12 cellular contexts compared by ENCODE assay signal in the genomic region with DNA sequence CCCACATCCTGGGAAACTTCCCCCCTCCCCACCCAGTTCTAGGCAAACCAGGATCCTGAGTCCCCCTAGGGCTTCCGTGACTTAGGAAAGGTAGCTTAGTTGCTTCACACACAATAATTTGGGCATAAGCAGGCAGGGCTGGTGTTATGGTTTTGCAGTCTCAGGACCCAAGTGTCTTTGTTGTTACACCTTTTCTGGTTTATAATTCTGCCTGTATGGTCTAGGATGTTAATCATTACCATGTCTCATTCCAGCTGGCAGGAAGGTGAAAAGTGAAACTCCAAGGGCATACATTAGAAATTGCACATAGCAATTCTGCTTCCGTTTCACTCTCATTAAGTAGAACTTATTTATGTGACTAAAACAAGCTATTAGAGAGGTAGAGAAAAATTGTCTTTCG. TPM values are rescaled to one million over a fixed set of nuclear protein-coding genes. Genes with fewer than 3 reads are reported as not detected.
DNase-seq lines count a peak whose midpoint lies in the region; ATAC-seq and TF ChIP-seq lines count a peak whose summit lies in the region.
"Had no signal": no experiment of that assay in that cellular context is flagged by ENCODE, and none has a peak within 500 bp of the region (broad histone marks: within the 10 kb centered on the region; RNA-seq: fewer than 3 reads in every experiment).

No MANE protein-coding gene starts in this region.

- WGBS in right lobe of liver (ENCODE audit: insufficient coverage, low coverage, low lambda C conversion rate, missing lambda C conversion rate), result 24% methylated on average over 2 of the region's 3 CpGs
- whole genome bisulfite sequencing in gastroesophageal sphincter (ENCODE audit: low coverage in 1 of 2), 2 donors, result 50 to 58% methylated on average over 2 to 3 of the region's 3 CpGs

- CTCF ChIA-PET in Calu3 (lab: Charles Lee), result interaction anchor here (0.7 to 1.5 kb wide), 2 partner anchors 9 to 38 kb away, joined by 6 to 10 read pairs; no protein-coding TSS in a partner anchor
- CTCF ChIA-PET in CD8-positive, alpha-beta T cell (lab: Charles Lee), result no interaction called here

- no peaks in the 10 kb centered on the region for H3K27me3 ChIP-seq in right lobe of liver
- peaks cover 7% of the 10 kb centered on the region for H3K27me3 ChIP-seq in gastroesophageal sphincter
- H3K27me3 ChIP-seq in CD8-positive, alpha-beta T cell (ENCODE audit: insufficient read depth, low read length), result no peaks in the 10 kb centered on the region
- H3K27me3 ChIP-seq: foreskin keratinocyte had no signal

- TF ChIP-seq POLR2A in right lobe of liver (IDR thresholded peaks at IDR 0.05) (no peak), gastroesophageal sphincter (IDR thresholded peaks at IDR 0.05) (no peak)

- H3K4me1 ChIP-seq in right lobe of liver (no peaks in the 10 kb centered on the region), gastroesophageal sphincter (no peaks in the 10 kb centered on the region)
- H3K4me1 ChIP-seq in CD8-positive, alpha-beta T cell (ENCODE audit: insufficient read depth, low read length), result no peaks in the 10 kb centered on the region
- H3K4me1 ChIP-seq: foreskin keratinocyte had no signal

- POLR2A ChIA-PET in CD8-positive, alpha-beta T cell (lab: Charles Lee), result no interaction called here

- TF ChIP-seq CTCF in Calu3 (IDR thresholded peaks at IDR 0.05; ENCODE audit: unreplicated experiment) (no peak), right lobe of liver (IDR thresholded peaks at IDR 0.05) (no peak), gastroesophageal sphincter (IDR thresholded peaks at IDR 0.05) (no peak)
- TF ChIP-seq CTCF in CD8-positive, alpha-beta T cell (IDR thresholded peaks at IDR 0.05), result no peak

- no peak for TF ChIP-seq EP300 in gastroesophageal sphincter (IDR thresholded peaks at IDR 0.05)

- ATAC-seq in GM21825 (IDR thresholded peaks at IDR 0.05; ENCODE audit: unreplicated experiment), result peak; percentile 79
- peak; percentile 38 to 51 (median 46) for ATAC-seq in right lobe of liver
- ATAC-seq in HG02610 (IDR thresholded peaks at IDR 0.05; ENCODE audit: unreplicated experiment), result no peak
- ATAC-seq in gastroesophageal sphincter, result no peak
- no peak for ATAC-seq in CD8-positive, alpha-beta T cell
- ATAC-seq in HG02970 (IDR thresholded peaks at IDR 0.05; ENCODE audit: low FRiP score, unreplicated experiment), result no peak
- ATAC-seq: foreskin keratinocyte had no signal

- peaks cover 5% of the 10 kb centered on the region for H3K4me1 Mint-ChIP-seq in Calu3 (ENCODE audit: low read depth, unreplicated experiment)
- H3K4me1 Mint-ChIP-seq in CD8-positive, alpha-beta T cell (ENCODE audit: low read depth), result no peaks in the 10 kb centered on the region

- no peaks in the 10 kb centered on the region for H3K27me3 Mint-ChIP-seq in Calu3 (ENCODE audit: unreplicated experiment)
- H3K27me3 Mint-ChIP-seq in CD8-positive, alpha-beta T cell (ENCODE audit: low read depth), result no peaks in the 10 kb centered on the region
- H3K27me3 Mint-ChIP-seq: activated B cell treated with CpG ODN at 0.5 μM for 24 hours had no signal

- no peaks in the 10 kb centered on the region for H3K36me3 ChIP-seq in right lobe of liver
- H3K36me3 ChIP-seq in gastroesophageal sphincter, result no peaks in the 10 kb centered on the region
- no peaks in the 10 kb centered on the region for H3K36me3 ChIP-seq in CD8-positive, alpha-beta T cell (ENCODE audit: insufficient read depth, low read length)

- no TSS peak for BruUV-seq in Calu3 (replicated peaks; lab: Mats Ljungman, UMichigan)

- no peak overlapping the region for H3K27ac ChIP-seq in right lobe of liver
- no peak overlapping the region for H3K27ac ChIP-seq in gastroesophageal sphincter
- no peak overlapping the region for H3K27ac ChIP-seq in CD8-positive, alpha-beta T cell (ENCODE audit: low read depth, low read length)
- H3K27ac ChIP-seq: foreskin keratinocyte, skin epidermis had no signal

- peak overlapping the region; percentile 81 for H3K27ac Mint-ChIP-seq in Calu3 (ENCODE audit: unreplicated experiment)
- H3K27ac Mint-ChIP-seq in CD8-positive, alpha-beta T cell, result no peak overlapping the region
- H3K27ac Mint-ChIP-seq: activated B cell treated with CpG ODN at 0.5 μM for 24 hours had no signal

- DNase-seq in Calu3 (no peak), NCI-H69 (lab: John Stamatoyannopoulos, UW) (peak; percentile 67), right lobe of liver (no peak)
- DNase-seq in CD8-positive, alpha-beta T cell, result no peak
- DNase-seq: activated B cell treated with CpG ODN at 0.5 μM for 24 hours, foreskin keratinocyte, NCI-H1694 treated with DMSO at 0.1 percent for 48 hours had no signal

- H3K4me3 ChIP-seq in right lobe of liver (no peak overlapping the region), gastroesophageal sphincter (no peak overlapping the region)
- no peak overlapping the region for H3K4me3 ChIP-seq in CD8-positive, alpha-beta T cell (ENCODE audit: low read depth, low read length)
- H3K4me3 ChIP-seq: skin epidermis had no signal

- H3K4me3 Mint-ChIP-seq in Calu3 (ENCODE audit: low read depth, unreplicated experiment), result peak overlapping the region; percentile 87
- no peak overlapping the region for H3K4me3 Mint-ChIP-seq in CD8-positive, alpha-beta T cell
- H3K4me3 Mint-ChIP-seq: activated B cell treated with CpG ODN at 0.5 μM for 24 hours had no signal

- no peaks in the 10 kb centered on the region for H3K9me3 Mint-ChIP-seq in Calu3 (ENCODE audit: low read depth, unreplicated experiment)
- H3K9me3 Mint-ChIP-seq in CD8-positive, alpha-beta T cell, result no peaks in the 10 kb centered on the region
- H3K9me3 Mint-ChIP-seq: activated B cell treated with CpG ODN at 0.5 μM for 24 hours had no signal

- intact Hi-C loops in Calu3 (cut with micrococcal nuclease; ENCODE audit: unreplicated experiment), result no loop called here
- intact Hi-C loops in right lobe of liver (cut with DNase I), result no loop called here
- intact Hi-C loops in CD8-positive, alpha-beta T cell (cut with DNase I, micrococcal nuclease), result no loop called here

- H3K9me3 ChIP-seq in right lobe of liver (no peaks in the 10 kb centered on the region), gastroesophageal sphincter (peaks cover 0 to 4% (median 0%) of the 10 kb centered on the region in 3 donors)
- H3K9me3 ChIP-seq in CD8-positive, alpha-beta T cell (ENCODE audit: low read length), result no peaks in the 10 kb centered on the region

- H3K36me3 Mint-ChIP-seq in Calu3 (ENCODE audit: insufficient read depth, unreplicated experiment), result peaks cover 14% of the 10 kb centered on the region
- H3K36me3 Mint-ChIP-seq in CD8-positive, alpha-beta T cell, result no peaks in the 10 kb centered on the region

RNA-seq across cellular contexts. Expression of gene UGT8, which starts 16.8 kb away (rescaled TPM):
- 20.2 and 23.1 TPM in 2 replicates for total RNA-seq in Calu3 (2022)
- 1 to 10 TPM in 1 of 6 experiments, not detected in 5; 1.0 TPM for total RNA-seq in right lobe of liver
- under 1 TPM in 3 of 4 donors, not detected in 1; 0.27 to 0.96 (median 0.73) TPM for total RNA-seq in gastroesophageal sphincter
- under 1 TPM; 0.14 to 0.36 TPM for total RNA-seq in CD8-positive, alpha-beta T cell

Comparison
In these comparisons a context has a peak if more than half of its experiments do, and no peak if none do; other contexts are left out.
1. ATAC-seq: peak in GM21825 (single experiment) and right lobe of liver (4 of 4); none in HG02610 (single experiment), gastroesophageal sphincter (single experiment), CD8-positive, alpha-beta T cell (single experiment) and HG02970 (single experiment).
2. RNA of gene UGT8, which starts 16.8 kb away (total RNA-seq): 20.2 to 23.1 TPM in Calu3; 0.27 to 0.96 TPM in gastroesophageal sphincter, 0.14 to 0.36 TPM in CD8-positive, alpha-beta T cell and 1.0 TPM in right lobe of liver; every median in the first group is over 10 times any median in the second.